ENCODE assay signal across 8 cellular contexts in genomic region chr16:89257757-89258465, GRCh38. TPM values are rescaled to one million over a fixed set of nuclear protein-coding genes. Genes with fewer than 3 reads are reported as not detected.
DNase-seq lines count a peak whose midpoint lies in the region; ATAC-seq, FAIRE-seq and TF ChIP-seq lines count a peak whose summit lies in the region.

No MANE protein-coding gene starts in this region.

- peaks cover 18% of the 10 kb centered on the region for H3K27me3 Mint-ChIP-seq in mesothelial cell of epicardium (ENCODE audit: low read depth)

- DNase-seq in ACHN = peak; percentile 30
- DNase-seq in GM13976 (ENCODE audit: low spot score) = peak; percentile 34
- DNase-seq in K562 (ENCODE audit: extremely low read depth in 1 of 4, low spot score in 3 of 4) = no peak
- no peak for DNase-seq in mesothelial cell of epicardium (ENCODE audit: low spot score in 2 of 2, unreplicated experiment in 2 of 2)
- DNase-seq in hypothalamus (lab: John Stamatoyannopoulos, UW) = no peak
- no peak for DNase-seq in NCI-H1930 (lab: John Stamatoyannopoulos, UW)

- H3K9me3 Mint-ChIP-seq in mesothelial cell of epicardium = peaks cover 10% of the 10 kb centered on the region

- H4K20me1 ChIP-seq in K562 (replicated peaks; ENCODE audit: control insufficient read depth, insufficient read depth, low read length) = no peaks in the 10 kb centered on the region

- no peaks in the 10 kb centered on the region for H3K9me1 ChIP-seq in K562 (ENCODE audit: control insufficient read depth, insufficient read depth, low read length)

- no peak overlapping the region for H2AFZ ChIP-seq in K562 (ENCODE audit: low read depth, low read length)

- H3K4me1 Mint-ChIP-seq in mesothelial cell of epicardium = peaks cover 7% of the 10 kb centered on the region

- TF ChIP-seq POLR2A in K562 (conservative IDR thresholded peaks at IDR 0.05) = no peak

- TF ChIP-seq RAD21 in K562 (CRISPR knock-in tag; conservative IDR thresholded peaks at IDR 0.05 in 1 of 2, IDR thresholded peaks at IDR 0.05 in 1 of 2) = no peak

- H3K4me2 ChIP-seq in K562 (ENCODE audit: insufficient read depth, low read length) = no peak overlapping the region

- no peaks in the 10 kb centered on the region for H3K36me3 ChIP-seq in K562 (ENCODE audit: control insufficient read depth, insufficient read depth, low read length)

- peak overlapping the region; percentile 9 for H3K4me3 Mint-ChIP-seq in mesothelial cell of epicardium

- peak; percentile 15 for FAIRE-seq in K562 (lab: Jason Lieb, UNC)

- BruUV-seq in K562 (replicated peaks; lab: Mats Ljungman, UMichigan) = no TSS peak

- intact Hi-C loops in K562 (cut with micrococcal nuclease) = no loop called here

- peaks cover 9% of the 10 kb centered on the region for H3K36me3 Mint-ChIP-seq in mesothelial cell of epicardium

- CTCF ChIA-PET in K562 (lab: Yijun Ruan, JAX; ENCODE audit: low intra/inter-chr PET ratio) = no interaction called here

- 53% methylated on average over 18 of the region's 18 CpGs for WGBS in K562 (ENCODE audit: insufficient coverage, low coverage, missing lambda C conversion rate)

- H3K27ac Mint-ChIP-seq in mesothelial cell of epicardium = no peak overlapping the region

- no peak overlapping the region for H3K9ac ChIP-seq in K562 (ENCODE audit: insufficient read depth in 1 of 2, low read depth in 2 of 2, low read length in 2 of 2)

- ATAC-seq in K562 (no peak), GM18861 (IDR thresholded peaks at IDR 0.05; ENCODE audit: unreplicated experiment) (no peak), HG03354 (IDR thresholded peaks at IDR 0.05; ENCODE audit: poor library complexity, severe bottlenecking, unreplicated experiment) (no peak)

- no peak overlapping the region for H3K27ac ChIP-seq in K562 (ENCODE audit: extremely low read depth, low read depth, low read length)

- H3K4me1 ChIP-seq in K562 (replicated peaks in 1 of 2; ENCODE audit: control insufficient read depth in 2 of 2, insufficient read depth in 2 of 2, low read length in 2 of 2) = peaks cover 0 to 12% of the 10 kb centered on the region in 2 experiments; a peak in 3 of 5 replicates

- H3K27me3 ChIP-seq in K562 (ENCODE audit: control insufficient read depth in 2 of 2, insufficient read depth in 2 of 2, low read length in 2 of 2) = no peaks in the 10 kb centered on the region

- no peaks in the 10 kb centered on the region; the same call in 1 of the 2 replicates for H3K9me3 ChIP-seq in K562 (replicated peaks; ENCODE audit: control insufficient read depth, insufficient read depth, low read depth, low read length)

- no peak for TF ChIP-seq EP300 in K562 (IDR thresholded peaks at IDR 0.05; ENCODE audit: low read length)

- no peak for TF ChIP-seq CTCF in GM13976 (IDR thresholded peaks at IDR 0.05; ENCODE audit: borderline replicate concordance, control extremely low read depth, extremely low read depth, insufficient read depth, missing control alignments)
- no peak for TF ChIP-seq CTCF in K562 (IDR thresholded peaks at IDR 0.05 in 2 of 3, conservative IDR thresholded peaks at IDR 0.05 in 1 of 3; ENCODE audit: insufficient read depth in 2 of 3, low read depth in 1 of 3, low read length in 3 of 3)
- no peak for TF ChIP-seq CTCF in mesothelial cell of epicardium (IDR thresholded peaks at IDR 0.05; ENCODE audit: unreplicated experiment)

- POLR2A ChIA-PET in K562 (lab: Yijun Ruan, JAX) = no interaction called here

- in situ Hi-C loops in ACHN (cut with HindIII; ENCODE audit: low pct_ligation_motif_present, low pct_unique_long_range_greater_than_20kb, low sequenced_read_pairs) = no loop called here
- in situ Hi-C loops in GM13976 (cut with MboI; ENCODE audit: low sequenced_read_pairs, unreplicated experiment) = no loop called here
- in situ Hi-C loops in K562 (cut with MboI) = no loop called here

- no peaks in the 10 kb centered on the region for H3K79me2 ChIP-seq in K562 (ENCODE audit: control insufficient read depth, insufficient read depth, low read length)

- no peak overlapping the region for H3K4me3 ChIP-seq in K562

TF ChIP-seq in K562, 482 proteins besides CTCF, POLR2A, EP300 and RAD21 (continues in another document):
- TF ChIP-seq HMG20A (CRISPR knock-in tag; conservative IDR thresholded peaks at IDR 0.05) (no peak), HDAC6 (IDR thresholded peaks at IDR 0.05; ENCODE audit: low read depth, low read length) (no peak), HMG20B (CRISPR knock-in tag; IDR thresholded peaks at IDR 0.05) (no peak), HDAC3 (IDR thresholded peaks at IDR 0.05; ENCODE audit: borderline replicate concordance, partially characterized antibody) (no peak), TEAD2 (tag; IDR thresholded peaks at IDR 0.05) (no peak), ZBTB9 (CRISPR knock-in tag; IDR thresholded peaks at IDR 0.05) (no peak), POLR2AphosphoS2 (IDR thresholded peaks at IDR 0.05; ENCODE audit: low read length) (no peak), CHD2 (IDR thresholded peaks at IDR 0.05; ENCODE audit: low read depth, low read length) (no peak), SUPT5H (IDR thresholded peaks at IDR 0.05) (no peak), ZNF23 (CRISPR knock-in tag; IDR thresholded peaks at IDR 0.05) (no peak), LEF1 (IDR thresholded peaks at IDR 0.05) (no peak), SFPQ (IDR thresholded peaks at IDR 0.05; ENCODE audit: low read depth, low read length) (no peak), ETV5 (CRISPR knock-in tag; IDR thresholded peaks at IDR 0.05; ENCODE audit: low read depth) (no peak)

RNA-seq across cellular contexts. Expression of gene ZNF778, which starts 40.4 kb away (rescaled TPM):
- total RNA-seq in K562 (2011; cell fraction: chromatin; rRNA removed; ENCODE audit: low replicate concordance) = 47.1 and 61.9 TPM in 2 replicates
- total RNA-seq in K562 (2011; cell fraction: nucleolus; rRNA removed) = 22.5 and 24.7 TPM in 2 replicates
- 21.5 and 25.0 TPM in 2 replicates for total RNA-seq in K562 (2011; cell fraction: nucleoplasm; rRNA removed)
- total RNA-seq in K562 (2014; rRNA removed) = 18.3 and 26.8 TPM in 2 replicates
- 7.4 and 8.2 TPM in 2 replicates for total RNA-seq in K562 (2014; rRNA removed; fragmentation: Illumina TruSeq; extraction: Trizol)
- 6.4 and 7.5 TPM in 2 replicates for total RNA-seq in K562 (2015; rRNA removed; fragmentation: Illumina TruSeq; extraction: Trizol)
- 12.4 and 14.3 TPM in 2 replicates for total RNA-seq in K562 (2021)
- 6.9 and 9.7 TPM in 2 replicates for polyA plus RNA-seq in K562 (2011; rRNA removed)
- 5.1 and 5.2 TPM in 2 replicates for polyA plus RNA-seq in K562 (2011; cell fraction: cytosol; rRNA removed)
- polyA plus RNA-seq in K562 (2011; cell fraction: nucleus; rRNA removed) = 12.6 and 18.5 TPM in 2 replicates
- 6.3 and 7.9 TPM in 2 replicates for polyA plus RNA-seq in K562 (2012)
- polyA plus RNA-seq in K562 (2014; fragmentation: Illumina TruSeq; extraction: Trizol) = 7.4 and 7.5 TPM in 2 replicates
- polyA plus RNA-seq in K562 (2014; fragmentation: Nextera tagmentation; extraction: Ambion mirVana) = under 1 TPM; 0.70 to 0.80 TPM
- 33.9 and 60.6 TPM in 2 replicates for polyA plus RNA-seq in K562 (2014; rRNA removed)
- polyA minus RNA-seq in K562 (2011; rRNA and poly(A)+ RNA removed) = 16.9 and 19.1 TPM in 2 replicates
- polyA minus RNA-seq in K562 (2011; cell fraction: cytosol; rRNA and poly(A)+ RNA removed) = 7.0 and 9.8 TPM in 2 replicates
- polyA minus RNA-seq in K562 (2011; cell fraction: nucleus; rRNA and poly(A)+ RNA removed) = 9.3 and 12.1 TPM in 2 replicates
- 8.9 to 12.5 TPM (median 10.4 TPM) in 3 replicates for total RNA-seq in mesothelial cell of epicardium

RNA-seq across cellular contexts. Expression of gene SLC22A31, which starts 57.6 kb away (rescaled TPM):
- total RNA-seq in K562 (2011; cell fraction: chromatin; rRNA removed; ENCODE audit: low replicate concordance) = 1.7 and 10.2 TPM in 2 replicates
- 8.4 and 9.0 TPM in 2 replicates for total RNA-seq in K562 (2011; cell fraction: nucleolus; rRNA removed)
- total RNA-seq in K562 (2011; cell fraction: nucleoplasm; rRNA removed) = 3.0 and 3.2 TPM in 2 replicates
- total RNA-seq in K562 (2014; rRNA removed) = 0.54 and 0.86 TPM in 2 replicates
- not detected in 2 replicates for total RNA-seq in K562 (2014; rRNA removed; fragmentation: Illumina TruSeq; extraction: Trizol)
- 0.15 and 0.29 TPM in 2 replicates for total RNA-seq in K562 (2015; rRNA removed; fragmentation: Illumina TruSeq; extraction: Trizol)
- total RNA-seq in K562 (2021) = 1.1 and 1.3 TPM in 2 replicates
- 0.39 and 1.9 TPM in 2 replicates for polyA plus RNA-seq in K562 (2011; rRNA removed)
- polyA plus RNA-seq in K562 (2011; cell fraction: cytosol; rRNA removed) = 0.94 and 0.97 TPM in 2 replicates
- 21.9 and 26.1 TPM in 2 replicates for polyA plus RNA-seq in K562 (2011; cell fraction: nucleus; rRNA removed)
- polyA plus RNA-seq in K562 (2012) = 0.74 and 1.7 TPM in 2 replicates
- 0.36 and 0.47 TPM in 2 replicates for polyA plus RNA-seq in K562 (2014; fragmentation: Illumina TruSeq; extraction: Trizol)
- polyA plus RNA-seq in K562 (2014; fragmentation: Nextera tagmentation; extraction: Ambion mirVana) = not detected
- polyA plus RNA-seq in K562 (2014; rRNA removed) = 2.2 and 2.4 TPM in 2 replicates
- not detected in 2 replicates for polyA minus RNA-seq in K562 (2011; rRNA and poly(A)+ RNA removed)
- 0.76 TPM in 1 of 2 replicates, not detected in the other for polyA minus RNA-seq in K562 (2011; cell fraction: cytosol; rRNA and poly(A)+ RNA removed)
- 1.9 and 3.9 TPM in 2 replicates for polyA minus RNA-seq in K562 (2011; cell fraction: nucleus; rRNA and poly(A)+ RNA removed)
- total RNA-seq in mesothelial cell of epicardium = 1.1 to 1.7 TPM (median 1.1 TPM) in 3 replicates

Comparison
In these comparisons a context has a peak if more than half of its experiments do, and no peak if none do; other contexts are left out.
1. DNase-seq: peak in ACHN (single experiment) and GM13976 (single experiment); none in K562 (0 of 4), mesothelial cell of epicardium (0 of 2), hypothalamus (0 of 51) and NCI-H1930 (0 of 2).